In the genomic region with DNA sequence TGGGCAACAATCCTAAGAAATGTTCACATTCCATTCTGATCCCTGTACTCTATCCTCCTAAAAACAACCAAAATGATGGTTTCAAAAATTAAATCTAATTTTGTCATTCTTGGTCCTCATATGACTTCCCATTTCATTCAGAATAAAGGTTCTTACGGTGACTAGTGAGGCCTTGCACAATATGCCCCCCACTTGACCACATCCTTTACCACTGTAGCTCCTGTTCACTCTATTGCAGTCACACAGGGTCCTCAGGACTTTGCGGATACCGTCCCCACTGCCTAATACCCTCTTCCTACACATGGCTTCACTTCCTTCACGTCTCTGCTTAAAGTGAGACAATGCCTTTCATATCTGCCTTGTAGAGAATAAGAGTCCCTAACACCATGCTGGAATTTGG, we compare ENCODE assay signal across 34 cellular contexts.
"Had no signal": no experiment of that assay in that cellular context is flagged by ENCODE, and none has a peak within 500 bp of the region (broad histone marks: within the 10 kb centered on the region; RNA-seq: fewer than 3 reads in every experiment).

No MANE protein-coding gene starts in this region.

- H3K9me3 ChIP-seq: ascending aorta, colonic mucosa, MG63 had no signal

- H3K4me3 ChIP-seq: ascending aorta, cardiac muscle cell, colonic mucosa, MG63 had no signal

- H3K27me3 ChIP-seq: ascending aorta, cardiac muscle cell, colonic mucosa, MG63 had no signal

- H3K27ac ChIP-seq: ascending aorta, cardiac muscle cell, colonic mucosa, VCaP had no signal

- H3K4me3 Mint-ChIP-seq: activated B cell treated with CpG ODN at 0.5 μM for 24 hours; activated CD4-positive, alpha-beta memory T cell treated with anti-CD3 and anti-CD28 coated beads, Interleukin-2, amount 10 ng/mL, durations not matched to agents 7 days and 5 days; activated CD8-positive, alpha-beta memory T cell treated with anti-CD3 and anti-CD28 coated beads, Interleukin-2, amount 10 ng/mL, durations not matched to agents 7 days and 5 days; activated naive CD4-positive, alpha-beta T cell treated with anti-CD3 and anti-CD28 coated beads, Interleukin-2, amount 50 U/mL, for 24 hours; activated naive CD8-positive, alpha-beta T cell treated with anti-CD3 and anti-CD28 coated beads, Interleukin-2, amount 10 ng/mL, durations not matched to agents 7 days and 5 days; activated T-helper 17 cell treated with anti-CD3 and anti-CD28 coated beads, Interleukin-2, amount 50 U/mL, for 72 hours; central memory CD8-positive, alpha-beta T cell; T-helper 1 cell treated with Interleukin-12 subunit alpha and Interleukin-12 subunit beta and Interleukin-4 antibody, amounts not matched to agents 30 μg/mL and 1 μg/mL, for 36 hours; T-helper 2 cell treated with Interferon-gamma antibody and Interleukin-4, amounts not matched to agents 5 μg/mL and 100 μg/mL, for 36 hours had no signal

- H3K9me3 Mint-ChIP-seq: activated naive CD4-positive, alpha-beta T cell treated with anti-CD3 and anti-CD28 coated beads, Interleukin-2, amount 50 U/mL, for 24 hours had no signal

- H3K4me1 ChIP-seq: ascending aorta, colonic mucosa had no signal

- H3K27ac Mint-ChIP-seq: activated B cell treated with CpG ODN at 0.5 μM for 24 hours; activated CD4-positive, alpha-beta memory T cell treated with anti-CD3 and anti-CD28 coated beads, Interleukin-2, amount 10 ng/mL, durations not matched to agents 7 days and 5 days; activated CD8-positive, alpha-beta memory T cell treated with anti-CD3 and anti-CD28 coated beads, Interleukin-2, amount 10 ng/mL, durations not matched to agents 7 days and 5 days; activated naive CD4-positive, alpha-beta T cell treated with anti-CD3 and anti-CD28 coated beads, Interleukin-2, amount 50 U/mL, for 24 hours; activated naive CD8-positive, alpha-beta T cell treated with anti-CD3 and anti-CD28 coated beads, Interleukin-2, amount 10 ng/mL, durations not matched to agents 7 days and 5 days; activated T-helper 17 cell treated with anti-CD3 and anti-CD28 coated beads, Interleukin-2, amount 50 U/mL, for 72 hours; T-helper 1 cell treated with Interleukin-12 subunit alpha and Interleukin-12 subunit beta and Interleukin-4 antibody, amounts not matched to agents 30 μg/mL and 1 μg/mL, for 36 hours; T-helper 2 cell treated with Interferon-gamma antibody and Interleukin-4, amounts not matched to agents 5 μg/mL and 100 μg/mL, for 36 hours had no signal

- H3K4me1 Mint-ChIP-seq: activated B cell treated with CpG ODN at 0.5 μM for 24 hours; activated CD4-positive, alpha-beta memory T cell treated with anti-CD3 and anti-CD28 coated beads, Interleukin-2, amount 10 ng/mL, durations not matched to agents 7 days and 5 days; activated CD8-positive, alpha-beta memory T cell treated with anti-CD3 and anti-CD28 coated beads, Interleukin-2, amount 10 ng/mL, durations not matched to agents 7 days and 5 days; activated naive CD4-positive, alpha-beta T cell treated with anti-CD3 and anti-CD28 coated beads, Interleukin-2, amount 50 U/mL, for 24 hours; activated naive CD8-positive, alpha-beta T cell treated with anti-CD3 and anti-CD28 coated beads, Interleukin-2, amount 10 ng/mL, durations not matched to agents 7 days and 5 days; activated T-helper 17 cell treated with anti-CD3 and anti-CD28 coated beads, Interleukin-2, amount 50 U/mL, for 72 hours; central memory CD8-positive, alpha-beta T cell had no signal

- H3K36me3 ChIP-seq: ascending aorta, cardiac muscle cell, colonic mucosa, MG63 had no signal

- H3K27me3 Mint-ChIP-seq: activated B cell treated with CpG ODN at 0.5 μM for 24 hours; activated CD4-positive, alpha-beta memory T cell treated with anti-CD3 and anti-CD28 coated beads, Interleukin-2, amount 10 ng/mL, durations not matched to agents 7 days and 5 days; activated CD8-positive, alpha-beta memory T cell treated with anti-CD3 and anti-CD28 coated beads, Interleukin-2, amount 10 ng/mL, durations not matched to agents 7 days and 5 days; activated naive CD4-positive, alpha-beta T cell treated with anti-CD3 and anti-CD28 coated beads, Interleukin-2, amount 50 U/mL, for 24 hours; activated naive CD8-positive, alpha-beta T cell treated with anti-CD3 and anti-CD28 coated beads, Interleukin-2, amount 10 ng/mL, durations not matched to agents 7 days and 5 days; activated T-helper 17 cell treated with anti-CD3 and anti-CD28 coated beads, Interleukin-2, amount 50 U/mL, for 72 hours; central memory CD8-positive, alpha-beta T cell had no signal

- H3K36me3 Mint-ChIP-seq: activated naive CD4-positive, alpha-beta T cell treated with anti-CD3 and anti-CD28 coated beads, Interleukin-2, amount 50 U/mL, for 24 hours; activated naive CD8-positive, alpha-beta T cell treated with anti-CD3 and anti-CD28 coated beads, Interleukin-2, amount 10 ng/mL, durations not matched to agents 7 days and 5 days had no signal

- DNase-seq: activated B cell treated with CpG ODN at 0.5 μM for 24 hours; activated CD4-positive, alpha-beta memory T cell treated with anti-CD3 and anti-CD28 coated beads, Interleukin-2, amount 10 ng/mL, durations not matched to agents 7 days and 5 days; activated CD4-positive, alpha-beta T cell treated with anti-CD3 and anti-CD28 coated beads for 4 hours; activated CD4-positive, alpha-beta T cell treated with anti-CD3 and anti-CD28 coated beads, Interleukin-2, amount 50 U/mL, for 1 hour; activated CD4-positive, CD25-positive, alpha-beta regulatory T cell treated with anti-CD3 and anti-CD28 coated beads, Interleukin-2, amount 50 U/mL, for 72 hours; activated CD8-positive, alpha-beta memory T cell treated with anti-CD3 and anti-CD28 coated beads for 24 hours; activated CD8-positive, alpha-beta memory T cell treated with anti-CD3 and anti-CD28 coated beads, Interleukin-2, amount 10 ng/mL, durations not matched to agents 7 days and 5 days; activated CD8-positive, alpha-beta memory T cell treated with anti-CD3 and anti-CD28 coated beads, Interleukin-2, amount 50 U/mL, for 48 hours; activated effector memory CD4-positive, alpha-beta T cell treated with anti-CD3 and anti-CD28 coated beads, Interleukin-2, amount 50 U/mL, for 16 hours; activated naive CD4-positive, alpha-beta T cell; activated naive CD8-positive, alpha-beta T cell treated with anti-CD3 and anti-CD28 coated beads, Interleukin-2, amount 10 ng/mL, durations not matched to agents 7 days and 5 days; activated T-cell treated with anti-CD3 and anti-CD28 coated beads, Interleukin-2, amount 50 U/mL, for 48 hours; amygdala; colonic mucosa; KG1; MG63; NCI-H1092; NCI-H1436 treated with DMSO at 0.1 percent for 48 hours; NCI-H1694 treated with DMSO at 0.1 percent for 48 hours; NCI-H2029 treated with DMSO at 0.1 percent for 48 hours; NCI-H2107; NCI-H510A; NCI-H526; NCI-H748 treated with DMSO at 0.1 percent for 48 hours; NK-92 treated with Interleukin-12 subunit alpha and Interleukin-12 subunit beta, amount 100 ng/mL, for 24 hours; Right ventricle myocardium superior had no signal
